In genomic region chr1:161201828-161202712, GRCh38 we compare ENCODE assay signal across 1 cellular context.
TF ChIP-seq lines count a peak whose summit lies in the region.

TSS of gene NDUFS2 (plus strand) at chr1:161202367. CDS start at chr1:161202386, 19 bp downstream.

TF ChIP-seq in HepG2, 621 proteins besides CTCF, POLR2A, EP300 and RAD21 (continued from another document and continues in another):
- TF ChIP-seq PITX1 (CRISPR knock-in tag; IDR thresholded peaks at IDR 0.05), result peak; percentile 81
- TF ChIP-seq MBNL3 (CRISPR knock-in tag; conservative IDR thresholded peaks at IDR 0.05), result no peak
- TF ChIP-seq KAT7 (CRISPR knock-in tag; IDR thresholded peaks at IDR 0.05; ENCODE audit: borderline replicate concordance), result peak; percentile 80; the same call in 1 of the 2 replicates
- peak; percentile 96 for TF ChIP-seq ZNF687 (CRISPR knock-in tag; IDR thresholded peaks at IDR 0.05)
- TF ChIP-seq ZNF569 (CRISPR knock-in tag; IDR thresholded peaks at IDR 0.05; ENCODE audit: borderline replicate concordance), result no peak
- TF ChIP-seq TEAD3 (CRISPR knock-in tag; optimal IDR thresholded peaks at IDR 0.05; ENCODE audit: borderline replicate concordance), result peak; percentile 20
- no peak for TF ChIP-seq ZNF598 (CRISPR knock-in tag; IDR thresholded peaks at IDR 0.05; ENCODE audit: borderline replicate concordance)
- TF ChIP-seq ZNF263 (CRISPR knock-in tag; IDR thresholded peaks at IDR 0.05), result no peak
- peak; percentile 58; the same call in 1 of the 2 replicates for TF ChIP-seq MLXIP (CRISPR knock-in tag; IDR thresholded peaks at IDR 0.05; ENCODE audit: borderline replicate concordance)
- TF ChIP-seq ZNF34 (CRISPR knock-in tag; IDR thresholded peaks at IDR 0.05; ENCODE audit: borderline replicate concordance), result no peak
- TF ChIP-seq EHMT2 (IDR thresholded peaks at IDR 0.05; ENCODE audit: borderline replicate concordance, low read depth, low read length), result no peak
- TF ChIP-seq HMGA1 (CRISPR knock-in tag; conservative IDR thresholded peaks at IDR 0.05), result no peak
- TF ChIP-seq REPIN1 (CRISPR knock-in tag; IDR thresholded peaks at IDR 0.05; ENCODE audit: borderline replicate concordance, low read depth), result peak; percentile 59; the same call in 1 of the 2 replicates
- TF ChIP-seq ZFYVE20 (CRISPR knock-in tag; IDR thresholded peaks at IDR 0.05; ENCODE audit: borderline replicate concordance, low read depth), result no peak
- TF ChIP-seq NR3C1 (CRISPR knock-in tag; IDR thresholded peaks at IDR 0.05), result no peak
- peak; percentile 37; the same call in 1 of the 2 replicates for TF ChIP-seq ZBTB40 (IDR thresholded peaks at IDR 0.05)
- TF ChIP-seq ZBTB40 (CRISPR knock-in tag; IDR thresholded peaks at IDR 0.05), result peak; percentile 78
- TF ChIP-seq ARNT (IDR thresholded peaks at IDR 0.05), result no peak
- peak; percentile 80; the same call in 1 of the 2 replicates for TF ChIP-seq HES4 (CRISPR knock-in tag; IDR thresholded peaks at IDR 0.05; ENCODE audit: borderline replicate concordance)
- no peak for TF ChIP-seq ADNP (CRISPR knock-in tag; IDR thresholded peaks at IDR 0.05)
- no peak for TF ChIP-seq ZBTB1 (CRISPR knock-in tag; IDR thresholded peaks at IDR 0.05; ENCODE audit: borderline replicate concordance)
- no peak for TF ChIP-seq TBP (CRISPR knock-in tag; IDR thresholded peaks at IDR 0.05)
- TF ChIP-seq PTBP1 (IDR thresholded peaks at IDR 0.05; ENCODE audit: low read depth, low read length, poor library complexity, severe bottlenecking), result no peak
- no peak for TF ChIP-seq MBD4 (IDR thresholded peaks at IDR 0.05; ENCODE audit: borderline replicate concordance, low read length)
- no peak for TF ChIP-seq ZNF850 (CRISPR knock-in tag; conservative IDR thresholded peaks at IDR 0.05)
- TF ChIP-seq TGIF2 (CRISPR knock-in tag; IDR thresholded peaks at IDR 0.05), result no peak; the same call in 1 of the 2 replicates
- TF ChIP-seq ZNF275 (CRISPR knock-in tag; IDR thresholded peaks at IDR 0.05; ENCODE audit: borderline replicate concordance), result no peak
- TF ChIP-seq HIVEP1 (CRISPR knock-in tag; IDR thresholded peaks at IDR 0.05), result peak; percentile 59; the same call in 1 of the 2 replicates
- TF ChIP-seq FOXO1 (CRISPR knock-in tag; IDR thresholded peaks at IDR 0.05), result peak; percentile 70
- TF ChIP-seq TMF1 (CRISPR knock-in tag; IDR thresholded peaks at IDR 0.05; ENCODE audit: low read depth), result no peak; the same call in 1 of the 2 replicates
- TF ChIP-seq SKI (IDR thresholded peaks at IDR 0.05; ENCODE audit: partially characterized antibody), result no peak
- no peak for TF ChIP-seq KLF15 (CRISPR knock-in tag; IDR thresholded peaks at IDR 0.05; ENCODE audit: borderline replicate concordance)
- peak; percentile 55; the same call in 1 of the 2 replicates for TF ChIP-seq DRAP1 (CRISPR knock-in tag; IDR thresholded peaks at IDR 0.05)
- peak; percentile 80 for TF ChIP-seq TARDBP (CRISPR knock-in tag; IDR thresholded peaks at IDR 0.05)
- TF ChIP-seq CCAR2 (optimal IDR thresholded peaks at IDR 0.05; ENCODE audit: low read depth, low read length), result no peak
- TF ChIP-seq ZNF326 (CRISPR knock-in tag; IDR thresholded peaks at IDR 0.05; ENCODE audit: borderline replicate concordance), result no peak
- no peak for TF ChIP-seq ZNF430 (CRISPR knock-in tag; IDR thresholded peaks at IDR 0.05)
- peak; percentile 27; the same call in 1 of the 2 replicates for TF ChIP-seq ZNF605 (CRISPR knock-in tag; IDR thresholded peaks at IDR 0.05)
- TF ChIP-seq ZBTB38 (CRISPR knock-in tag; IDR thresholded peaks at IDR 0.05), result 0 out of 2 replicates have a peak, but pooled peaks have one; percentile 64
- TF ChIP-seq SOX13 (IDR thresholded peaks at IDR 0.05), result no peak
- TF ChIP-seq SOX13 (CRISPR knock-in tag; conservative IDR thresholded peaks at IDR 0.05 in 1 of 2, IDR thresholded peaks at IDR 0.05 in 1 of 2), result no peak
- peak; percentile 100 for TF ChIP-seq YY1 (IDR thresholded peaks at IDR 0.05; ENCODE audit: insufficient read depth, insufficient replicate concordance, low read depth, low read length)
- TF ChIP-seq ZNF441 (CRISPR knock-in tag; IDR thresholded peaks at IDR 0.05; ENCODE audit: borderline replicate concordance), result peak; percentile 63; the same call in 1 of the 2 replicates
- TF ChIP-seq PLRG1 (conservative IDR thresholded peaks at IDR 0.05), result no peak
- TF ChIP-seq NCOA5 (CRISPR knock-in tag; IDR thresholded peaks at IDR 0.05), result no peak
- TF ChIP-seq BATF2 (CRISPR knock-in tag; IDR thresholded peaks at IDR 0.05), result no peak
- TF ChIP-seq KAT8 (CRISPR knock-in tag; IDR thresholded peaks at IDR 0.05), result peak; percentile 90
- no peak for TF ChIP-seq RAD51 (IDR thresholded peaks at IDR 0.05; ENCODE audit: borderline replicate concordance)
- no peak for TF ChIP-seq ZNF12 (CRISPR knock-in tag; IDR thresholded peaks at IDR 0.05)
- TF ChIP-seq LBX2 (CRISPR knock-in tag; IDR thresholded peaks at IDR 0.05; ENCODE audit: borderline replicate concordance), result no peak
- peak; percentile 81; the same call in 1 of the 2 replicates for TF ChIP-seq ZNF839 (CRISPR knock-in tag; IDR thresholded peaks at IDR 0.05; ENCODE audit: borderline replicate concordance)
- TF ChIP-seq YEATS2 (CRISPR knock-in tag; IDR thresholded peaks at IDR 0.05; ENCODE audit: borderline replicate concordance), result peak; percentile 75; the same call in 1 of the 2 replicates
